In genomic region chr10:58625070-58625469, GRCh38 we compare ENCODE assay signal across 1 cellular context.
TF ChIP-seq lines count a peak whose summit lies in the region.

No MANE protein-coding gene starts in this region.

TF ChIP-seq in SK-N-SH, 30 proteins besides CTCF, POLR2A, EP300 and RAD21 (continued from another document):
- TF ChIP-seq ZBTB33 (IDR thresholded peaks at IDR 0.05; ENCODE audit: borderline replicate concordance, low read depth) (no peak), ELF1 (IDR thresholded peaks at IDR 0.05) (no peak), GATA2 (CRISPR knock-in tag; IDR thresholded peaks at IDR 0.05) (no peak), RCOR1 (IDR thresholded peaks at IDR 0.05; ENCODE audit: low read length) (no peak), TAF1 (IDR thresholded peaks at IDR 0.05; ENCODE audit: borderline replicate concordance, low read depth, low read length) (no peak), REST (IDR thresholded peaks at IDR 0.05; ENCODE audit: low read depth, low read length) (no peak), TEAD4 (IDR thresholded peaks at IDR 0.05; ENCODE audit: borderline replicate concordance, insufficient read depth) (peak; percentile 65; the same call in 1 of the 2 replicates), SIN3A (IDR thresholded peaks at IDR 0.05; ENCODE audit: borderline replicate concordance, low read depth, low read length) (no peak), IRF3 (IDR thresholded peaks at IDR 0.05; ENCODE audit: low read depth, low read length) (no peak), POLR2AphosphoS5 (IDR thresholded peaks at IDR 0.05; ENCODE audit: low read depth, low read length) (peak; percentile 41; the same call in 1 of the 2 replicates), TCF12 (IDR thresholded peaks at IDR 0.05) (peak; percentile 95), SMC3 (IDR thresholded peaks at IDR 0.05; ENCODE audit: low read depth, low read length) (no peak), GABPA (IDR thresholded peaks at IDR 0.05; ENCODE audit: low read depth) (no peak), MXI1 (IDR thresholded peaks at IDR 0.05; ENCODE audit: low read depth, low read length) (no peak)
